Comparison of ENCODE assay signal across 19 cellular contexts in genomic region chr2:226740039-226740648, GRCh38. TPM values are rescaled to one million over a fixed set of nuclear protein-coding genes. Genes with fewer than 3 reads are reported as not detected.
DNase-seq lines count a peak whose midpoint lies in the region; ATAC-seq and TF ChIP-seq lines count a peak whose summit lies in the region.
"Had no signal": no experiment of that assay in that cellular context is flagged by ENCODE, and none has a peak within 500 bp of the region (broad histone marks: within the 10 kb centered on the region; RNA-seq: fewer than 3 reads in every experiment).

No MANE protein-coding gene starts in this region.

- WGBS in sigmoid colon, 2 donors: 8 to 31% methylated on average over 3 of the region's 3 CpGs

- H4K20me1 ChIP-seq in HCT116 (ENCODE audit: insufficient read depth): no peaks in the 10 kb centered on the region

- H3K9me3 ChIP-seq in HCT116 (ENCODE audit: control insufficient read depth in 1 of 2, insufficient read depth in 1 of 2, low read depth in 1 of 2, low read length in 2 of 2) (no peaks in the 10 kb centered on the region), SJSA1 (replicated peaks) (no peaks in the 10 kb centered on the region), sigmoid colon (no peaks in the 10 kb centered on the region)
- H3K9me3 ChIP-seq: esophagus muscularis mucosa, thoracic aorta had no signal

- POLR2A ChIA-PET in HCT116 (lab: Charles Lee): no interaction called here

- H3K27me3 ChIP-seq in HCT116 (ENCODE audit: insufficient read depth, low read length): no peaks in the 10 kb centered on the region
- H3K27me3 ChIP-seq in SJSA1 (replicated peaks): no peaks in the 10 kb centered on the region
- no peaks in the 10 kb centered on the region for H3K27me3 ChIP-seq in sigmoid colon
- H3K27me3 ChIP-seq: cardiac muscle cell, esophagus muscularis mucosa had no signal

- H3K4me1 ChIP-seq in HCT116 (ENCODE audit: control insufficient read depth in 1 of 2, insufficient read depth in 2 of 2, low read length in 2 of 2): peaks cover 49% of the 10 kb centered on the region in 2 experiments; a peak in 3 of 4 replicates
- H3K4me1 ChIP-seq in SJSA1 (replicated peaks): peaks cover 47% of the 10 kb centered on the region
- H3K4me1 ChIP-seq in sigmoid colon: peaks cover 0 to 63% (median 54%) of the 10 kb centered on the region in 4 donors

- CTCF ChIA-PET in HCT116 (lab: Charles Lee): no interaction called here

- no peak overlapping the region for H3K4me2 ChIP-seq in HCT116 (ENCODE audit: low read length)

- ATAC-seq in HCT116: no peak
- peak; percentile 80 for ATAC-seq in left colon
- ATAC-seq in GM18502 (IDR thresholded peaks at IDR 0.05; ENCODE audit: poor library complexity, unreplicated experiment): no peak
- ATAC-seq: CD8-positive, alpha-beta T cell; stimulated activated memory B cell treated with anti-CD40 and anti-IgM and Interleukin-4, amounts not matched to agents 10 μg/mL and 1 μg/mL and 100 μg/mL, for 72 hours had no signal

- TF ChIP-seq POLR2A in HCT116 (IDR thresholded peaks at IDR 0.05; ENCODE audit: borderline replicate concordance, extremely low read depth, insufficient read depth, insufficient read length) (no peak), sigmoid colon (IDR thresholded peaks at IDR 0.05) (no peak)

- intact Hi-C loops in HCT116 (cut with micrococcal nuclease): no loop called here
- intact Hi-C loops in left colon (cut with DNase I, micrococcal nuclease): no loop called here
- intact Hi-C loops in sigmoid colon (cut with DNase I): loop anchor here (5.0 kb wide), 1 partner anchor 42 kb away; no protein-coding TSS in a partner anchor

- TF ChIP-seq EP300 in sigmoid colon (IDR thresholded peaks at IDR 0.05): no peak

- no peak overlapping the region for H3K4me3 ChIP-seq in HCT116 (replicated peaks in 1 of 2; ENCODE audit: low read depth in 1 of 2, low read length in 2 of 2)
- H3K4me3 ChIP-seq in SJSA1: no peak overlapping the region
- no peak overlapping the region for H3K4me3 ChIP-seq in sigmoid colon
- H3K4me3 ChIP-seq: cardiac muscle cell, esophagus muscularis mucosa, thoracic aorta had no signal

- no peaks in the 10 kb centered on the region for H3K9me2 ChIP-seq in HCT116 (ENCODE audit: insufficient read depth)

- TF ChIP-seq RAD21 in HCT116 (IDR thresholded peaks at IDR 0.05; ENCODE audit: low read depth): no peak

- no TSS peak for BruUV-seq in HCT116 (replicated peaks; lab: Mats Ljungman, UMichigan)

- H3K36me3 ChIP-seq in HCT116 (ENCODE audit: control insufficient read depth in 1 of 2, insufficient read depth in 2 of 2, low read length in 2 of 2): peaks cover 0 to 27% of the 10 kb centered on the region in 2 experiments; a peak in 2 of 4 replicates
- H3K36me3 ChIP-seq in SJSA1: peaks cover 21% of the 10 kb centered on the region
- peaks cover 0 to 11% (median 2%) of the 10 kb centered on the region in 4 donors for H3K36me3 ChIP-seq in sigmoid colon
- H3K36me3 ChIP-seq: thoracic aorta had no signal

- H2AFZ ChIP-seq in HCT116 (ENCODE audit: low read depth, low read length, poor library complexity, severe bottlenecking): no peak overlapping the region

- H3K79me2 ChIP-seq in HCT116 (ENCODE audit: insufficient read depth, low read length): peaks cover 83% of the 10 kb centered on the region

- no peak overlapping the region for H3K9ac ChIP-seq in HCT116 (ENCODE audit: low read length)

- H3K27ac ChIP-seq in HCT116 (ENCODE audit: low read depth, low read length) (peak overlapping the region; percentile 14; the same call in 1 of the 2 replicates), SJSA1 (peak overlapping the region; percentile 50), sigmoid colon (peak overlapping the region in 3 of 4 donors; percentile 20 to 77 (median 76))
- H3K27ac ChIP-seq: cardiac muscle cell, esophagus muscularis mucosa, RWPE1 had no signal

- TF ChIP-seq CTCF in HCT116 (IDR thresholded peaks at IDR 0.05 in 2 of 3, conservative IDR thresholded peaks at IDR 0.05 in 1 of 3; ENCODE audit: borderline replicate concordance in 1 of 3, insufficient read depth in 1 of 3, low read depth in 2 of 3, low read length in 2 of 3) (no peak), sigmoid colon (IDR thresholded peaks at IDR 0.05) (no peak)

- RAD21 ChIA-PET in HCT116 (lab: Charles Lee; ENCODE audit: low non-redundant PET in 1 of 2, low total read pairs in 2 of 2, uncharacterized antibody in 2 of 2, unreplicated experiment in 2 of 2): no interaction called here

- DNase-seq in HCT116 (ENCODE audit: low read depth, low spot score) (no peak), SJSA1 (ENCODE audit: low read depth in 1 of 2, low spot score in 2 of 2) (no peak), left colon (no peak), sigmoid colon (no peak), cerebellar cortex (ENCODE audit: low spot score) (no peak), DMS114 treated with DMSO at 0.1 percent for 48 hours (lab: John Stamatoyannopoulos, UW; ENCODE audit: unreplicated experiment) (no peak)
- DNase-seq: activated CD4-positive, alpha-beta memory T cell treated with anti-CD3 and anti-CD28 coated beads, Interleukin-2, amount 10 ng/mL, durations not matched to agents 7 days and 5 days; activated gamma-delta T cell treated with Interleukin-2 at 50 U/mL for 16 hours; CD8-positive, alpha-beta T cell; DND-41; NCI-H1105; NCI-H2029 treated with DMSO at 0.1 percent for 48 hours; NCI-H524 had no signal

TF ChIP-seq in HCT116, 20 proteins besides CTCF, POLR2A, EP300 and RAD21:
- TF ChIP-seq REST (IDR thresholded peaks at IDR 0.05; ENCODE audit: low read depth) (no peak), FOSL1 (IDR thresholded peaks at IDR 0.05; ENCODE audit: low read depth) (no peak)

RNA-seq across cellular contexts. Expression of gene IRS1, which starts 59.5 kb away (rescaled TPM):
- total RNA-seq in HCT116 (2021; ENCODE audit: unreplicated experiment) (88.8 TPM), left colon (10 to 100 TPM; 11.2 to 14.8 TPM), sigmoid colon (10 to 100 TPM; 18.5 to 29.1 (median 23.7) TPM)
- polyA plus RNA-seq in HCT116 (2012): 39.4 and 44.1 TPM in 2 replicates
- total RNA-seq in SJSA1 (2014; rRNA removed; shearing (Covaris generic)): 11.3 and 19.2 TPM in 2 replicates
- polyA plus RNA-seq in sigmoid colon: 1 to 10 TPM; 2.3 to 7.6 (median 6.0) TPM

Comparison
In these comparisons a context has a peak if more than half of its experiments do, and no peak if none do; other contexts are left out.
1. H3K27ac ChIP-seq: peak in every context shown above with its lines; median percentile 76 in sigmoid colon; 50 in SJSA1; 14 in HCT116.